ENCODE assay signal across 8 cellular contexts in the genomic region with DNA sequence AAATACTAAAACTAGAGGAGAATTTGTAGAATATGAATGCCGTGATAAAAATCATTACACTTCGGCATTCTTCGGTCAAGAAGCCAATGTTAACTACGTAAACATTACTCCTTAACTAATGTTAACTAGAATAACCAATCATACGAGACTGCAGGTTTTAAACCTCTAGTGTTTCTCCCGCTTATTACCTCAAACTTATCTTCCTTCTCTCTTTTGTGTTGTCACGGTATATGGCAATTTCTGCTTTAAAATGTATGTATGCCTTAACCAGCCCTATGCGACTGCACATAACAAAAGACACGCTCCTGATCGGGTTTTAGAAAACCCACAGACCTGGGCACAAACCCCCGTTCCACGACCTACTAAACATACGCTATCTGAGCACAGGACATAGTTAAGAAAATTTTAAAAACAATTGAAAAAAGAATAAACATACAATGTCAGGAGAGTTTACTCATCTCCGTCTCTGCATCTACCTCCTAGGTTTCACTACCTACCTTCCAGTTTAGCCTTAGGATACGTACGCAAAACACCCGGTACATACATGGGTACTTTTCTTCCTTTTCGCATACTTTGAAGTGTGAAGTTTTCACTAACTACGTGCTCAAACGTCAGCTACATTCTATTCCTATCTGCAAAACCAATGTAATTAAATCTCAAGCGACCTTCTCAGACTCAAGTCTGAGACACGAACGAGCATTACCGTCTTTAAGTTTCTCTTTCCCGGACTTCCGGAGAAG. TPM values are rescaled to one million over a fixed set of nuclear protein-coding genes. Genes with fewer than 3 reads are reported as not detected.
DNase-seq lines count a peak whose midpoint lies in the region; ATAC-seq and TF ChIP-seq lines count a peak whose summit lies in the region.

No MANE protein-coding gene starts in this region.

- POLR2A ChIA-PET in PC-9 (lab: Charles Lee; ENCODE audit: unreplicated experiment), result no interaction called here

- peaks cover 48% of the 10 kb centered on the region for H4K20me1 ChIP-seq in PC-9 (ENCODE audit: insufficient read depth)

- TF ChIP-seq CTCF in PC-9 (conservative IDR thresholded peaks at IDR 0.05), result no peak

- H3K9me2 ChIP-seq in PC-9 (ENCODE audit: insufficient read depth), result no peaks in the 10 kb centered on the region

- H3K9me3 Mint-ChIP-seq in natural killer cell treated with Interleukin-12 subunit alpha and Interleukin-12 subunit beta and Interleukin-15 and Interleukin-18, amount 100 ng/mL, for 72 hours, result no peaks in the 10 kb centered on the region

- no peaks in the 10 kb centered on the region for H3K27me3 Mint-ChIP-seq in natural killer cell treated with Interleukin-12 subunit alpha and Interleukin-12 subunit beta and Interleukin-15 and Interleukin-18, amount 100 ng/mL, for 72 hours

- peak overlapping the region; percentile 71 for H2AFZ ChIP-seq in PC-9

- WGBS in ectodermal cell, 2 experiments, result 2 to 3% methylated on average over 24 to 26 of the region's 26 CpGs

- H3K27ac Mint-ChIP-seq in natural killer cell treated with Interleukin-12 subunit alpha and Interleukin-12 subunit beta and Interleukin-15 and Interleukin-18, amount 100 ng/mL, for 72 hours, result peak overlapping the region; percentile 93 to 97

- peaks cover 57% of the 10 kb centered on the region for H3K79me2 ChIP-seq in PC-9 (ENCODE audit: low read depth)

- H3K4me1 Mint-ChIP-seq in natural killer cell treated with Interleukin-12 subunit alpha and Interleukin-12 subunit beta and Interleukin-15 and Interleukin-18, amount 100 ng/mL, for 72 hours (ENCODE audit: low read depth in 2 of 2), result peaks cover 47 to 60% of the 10 kb centered on the region in 2 donors

- H3K4me3 Mint-ChIP-seq in natural killer cell treated with Interleukin-12 subunit alpha and Interleukin-12 subunit beta and Interleukin-15 and Interleukin-18, amount 100 ng/mL, for 72 hours, result peak overlapping the region; percentile 95

- no TSS peak for BruUV-seq in PC-9 (replicated peaks; lab: Mats Ljungman, UMichigan)

- H3K27ac ChIP-seq in PC-9 (peak overlapping the region; percentile 93), ectodermal cell (ENCODE audit: insufficient read depth, low read depth, low read length, poor library complexity, severe bottlenecking) (no peak overlapping the region)

- H3F3A ChIP-seq in PC-9 (ENCODE audit: insufficient read depth, low read depth), result peaks cover 26% of the 10 kb centered on the region

- CTCF ChIA-PET in PC-9 (lab: Charles Lee), result no interaction called here

- peaks cover 33% of the 10 kb centered on the region for H3K36me3 Mint-ChIP-seq in natural killer cell treated with Interleukin-12 subunit alpha and Interleukin-12 subunit beta and Interleukin-15 and Interleukin-18, amount 100 ng/mL, for 72 hours

- H3K27me3 ChIP-seq in PC-9 (ENCODE audit: insufficient read depth, low read depth) (no peaks in the 10 kb centered on the region), ectodermal cell (ENCODE audit: control insufficient read depth, insufficient read depth, low read length, poor library complexity, severe bottlenecking) (no peaks in the 10 kb centered on the region)

- peak; percentile 10 for DNase-seq in AG08395 (ENCODE audit: low spot score)
- no peak for DNase-seq in PC-9
- DNase-seq in natural killer cell treated with Interleukin-12 subunit alpha and Interleukin-12 subunit beta and Interleukin-15 and Interleukin-18, amount 100 ng/mL, for 72 hours (ENCODE audit: low spot score), result no peak
- no peak for DNase-seq in nucleus accumbens (lab: John Stamatoyannopoulos, UW)
- no peak for DNase-seq in activated CD4-positive, alpha-beta T cell treated with anti-CD3 and anti-CD28 coated beads, Interleukin-2, amount 50 U/mL, for 48 hours

- H3K4me2 ChIP-seq in PC-9, result peak overlapping the region; percentile 89

- peak overlapping the region; percentile 77 for H3K4me3 ChIP-seq in PC-9
- H3K4me3 ChIP-seq in ectodermal cell (ENCODE audit: insufficient read depth, low read depth, low read length), result peak overlapping the region; percentile 96

- no peaks in the 10 kb centered on the region for H3K9me3 ChIP-seq in PC-9 (ENCODE audit: insufficient read depth, low read depth)
- H3K9me3 ChIP-seq in ectodermal cell (ENCODE audit: control insufficient read depth, low read length), result no peaks in the 10 kb centered on the region

- intact Hi-C loops in PC-9 (cut with micrococcal nuclease; ENCODE audit: unreplicated experiment), result loop anchor here (5.0 to 10.0 kb wide), 3 partner anchors 39 to 824 kb away; no protein-coding TSS in a partner anchor

- H3K36me3 ChIP-seq in PC-9 (ENCODE audit: low read depth) (peaks cover 41% of the 10 kb centered on the region), ectodermal cell (ENCODE audit: control insufficient read depth, insufficient read depth, low read length) (peaks cover 4% of the 10 kb centered on the region)

- peak; percentile 1 for ATAC-seq in GM18907 (IDR thresholded peaks at IDR 0.05; ENCODE audit: unreplicated experiment)
- peak; percentile 0 for ATAC-seq in natural killer cell treated with Interleukin-12 subunit alpha and Interleukin-12 subunit beta and Interleukin-15 and Interleukin-18, amount 100 ng/mL, for 72 hours
- ATAC-seq in HG02610 (IDR thresholded peaks at IDR 0.05; ENCODE audit: unreplicated experiment), result no peak

- peaks cover 43% of the 10 kb centered on the region for H3K4me1 ChIP-seq in PC-9 (replicated peaks; ENCODE audit: insufficient read depth)
- peaks cover 5% of the 10 kb centered on the region for H3K4me1 ChIP-seq in ectodermal cell (ENCODE audit: control insufficient read depth, insufficient read depth, low read length)

RNA-seq across cellular contexts. Expression of a gene that starts 1.1 kb away (rescaled TPM):
- 170 and 210 TPM in 2 replicates for total RNA-seq in PC-9 (2021)
- polyA plus RNA-seq in ectodermal cell (2013, experiment 1 of 4), result 105 TPM
- polyA plus RNA-seq in ectodermal cell (2013, experiment 2 of 4), result 111 TPM
- polyA plus RNA-seq in ectodermal cell (2013, experiment 3 of 4), result 82.4 TPM
- 95.1 TPM for polyA plus RNA-seq in ectodermal cell (2013, experiment 4 of 4)
- total RNA-seq in natural killer cell treated with Interleukin-12 subunit alpha and Interleukin-12 subunit beta and Interleukin-15 and Interleukin-18, amount 100 ng/mL, for 72 hours, result 100 to 1,000 TPM; 165 to 300 TPM

RNA-seq across cellular contexts. Expression of a gene that starts 59.3 kb away (rescaled TPM):
- total RNA-seq in PC-9 (2021), result 13.0 and 15.5 TPM in 2 replicates
- 3.9 TPM for polyA plus RNA-seq in ectodermal cell (2013, experiment 1 of 4)
- 3.5 TPM for polyA plus RNA-seq in ectodermal cell (2013, experiment 2 of 4)
- polyA plus RNA-seq in ectodermal cell (2013, experiment 3 of 4), result 3.7 TPM
- 3.4 TPM for polyA plus RNA-seq in ectodermal cell (2013, experiment 4 of 4)
- total RNA-seq in natural killer cell treated with Interleukin-12 subunit alpha and Interleukin-12 subunit beta and Interleukin-15 and Interleukin-18, amount 100 ng/mL, for 72 hours, result not detected

RNA-seq across cellular contexts. Expression of a gene that starts 59.3 kb away (rescaled TPM):
- 8.2 and 10.3 TPM in 2 replicates for total RNA-seq in PC-9 (2021)
- 9.2 TPM for polyA plus RNA-seq in ectodermal cell (2013, experiment 1 of 4)
- 9.8 TPM for polyA plus RNA-seq in ectodermal cell (2013, experiment 2 of 4)
- 9.1 TPM for polyA plus RNA-seq in ectodermal cell (2013, experiment 3 of 4)
- polyA plus RNA-seq in ectodermal cell (2013, experiment 4 of 4), result 10.4 TPM
- 10 to 100 TPM; 10.3 to 11.4 TPM for total RNA-seq in natural killer cell treated with Interleukin-12 subunit alpha and Interleukin-12 subunit beta and Interleukin-15 and Interleukin-18, amount 100 ng/mL, for 72 hours

Comparison
In these comparisons a context has a peak if more than half of its experiments do, and no peak if none do; other contexts are left out.
1. RNA of a gene that starts 59.3 kb away (total RNA-seq): 13.0 to 15.5 TPM in PC-9; not detected in natural killer cell treated with Interleukin-12 subunit alpha and Interleukin-12 subunit beta and Interleukin-15 and Interleukin-18, amount 100 ng/mL, for 72 hours; every median in the first group is over 10 times any median in the second.